ENCODE assay signal across 27 cellular contexts in genomic region chr6:71300561-71301168, GRCh38.
"Had no signal": no experiment of that assay in that cellular context is flagged by ENCODE, and none has a peak within 500 bp of the region (broad histone marks: within the 10 kb centered on the region; RNA-seq: fewer than 3 reads in every experiment).

No MANE protein-coding gene starts in this region.

- H3K4me3 ChIP-seq: adrenal gland, ascending aorta, body of pancreas had no signal

- H3K4me1 ChIP-seq: adrenal gland, ascending aorta, body of pancreas had no signal

- ATAC-seq: activated CD8-positive, alpha-beta T cell treated with anti-CD3 and anti-CD28 coated beads, Interleukin-2, amount 10 ng/mL, durations not matched to agents 7 days and 5 days; body of pancreas; Panc1; WTC11 had no signal

- H3K27me3 ChIP-seq: adrenal gland, ascending aorta, body of pancreas had no signal

- H3K27me3 Mint-ChIP-seq: activated naive CD8-positive, alpha-beta T cell treated with anti-CD3 and anti-CD28 coated beads, Interleukin-2, amount 10 ng/mL, durations not matched to agents 7 days and 5 days; central memory CD8-positive, alpha-beta T cell had no signal

- DNase-seq: activated CD4-positive, alpha-beta T cell treated with anti-CD3 and anti-CD28 coated beads for 48 hours; activated CD4-positive, alpha-beta T cell treated with anti-CD3 and anti-CD28 coated beads, Interleukin-2, amount 50 U/mL, for 4 hours; activated CD4-positive, CD25-positive, alpha-beta regulatory T cell treated with anti-CD3 and anti-CD28 coated beads, Interleukin-2, amount 50 U/mL, for 72 hours; activated CD8-positive, alpha-beta memory T cell treated with anti-CD3 and anti-CD28 coated beads, Interleukin-2, amount 50 U/mL, for 48 hours; activated CD8-positive, alpha-beta T cell treated with anti-CD3 and anti-CD28 coated beads, Interleukin-2, amount 10 ng/mL, durations not matched to agents 7 days and 5 days; activated naive CD4-positive, alpha-beta T cell treated with anti-CD3 and anti-CD28 coated beads, Interleukin-2, amount 50 U/mL, for 16 hours; activated naive CD8-positive, alpha-beta T cell treated with anti-CD3 and anti-CD28 coated beads, Interleukin-2, amount 10 ng/mL, durations not matched to agents 7 days and 5 days; activated T-cell treated with anti-CD3 and anti-CD28 coated beads, Interleukin-2, amount 50 U/mL, for 1 hour; adrenal gland; body of pancreas; IMR-90; Kasumi-1; KBM-7; NCI-H1092 treated with DMSO at 0.1 percent for 48 hours; NCI-H1417 treated with DMSO at 0.1 percent for 48 hours; NCI-H1694 treated with DMSO at 0.1 percent for 48 hours; NCI-H2029 treated with DMSO at 0.1 percent for 48 hours; NCI-H446; NCI-H524; RPMI8226; SHP77 treated with DMSO at 0.1 percent for 48 hours; T-helper 9 cell had no signal

- H3K9me3 ChIP-seq: adrenal gland, ascending aorta, body of pancreas had no signal

- H3K36me3 Mint-ChIP-seq: WTC11 had no signal

- H3K9me3 Mint-ChIP-seq: activated naive CD8-positive, alpha-beta T cell treated with anti-CD3 and anti-CD28 coated beads, Interleukin-2, amount 10 ng/mL, durations not matched to agents 7 days and 5 days; central memory CD8-positive, alpha-beta T cell; T-helper 1 cell treated with Interleukin-12 subunit alpha and Interleukin-12 subunit beta and Interleukin-4 antibody, amounts not matched to agents 30 μg/mL and 1 μg/mL, for 36 hours; WTC11 had no signal

- H3K27ac Mint-ChIP-seq: activated CD8-positive, alpha-beta T cell treated with anti-CD3 and anti-CD28 coated beads, Interleukin-2, amount 10 ng/mL, durations not matched to agents 7 days and 5 days; activated naive CD8-positive, alpha-beta T cell treated with anti-CD3 and anti-CD28 coated beads, Interleukin-2, amount 10 ng/mL, durations not matched to agents 7 days and 5 days; T-helper 1 cell treated with Interleukin-12 subunit alpha and Interleukin-12 subunit beta and Interleukin-4 antibody, amounts not matched to agents 30 μg/mL and 1 μg/mL, for 36 hours; WTC11 had no signal

- H3K4me3 Mint-ChIP-seq: activated CD8-positive, alpha-beta T cell treated with anti-CD3 and anti-CD28 coated beads, Interleukin-2, amount 10 ng/mL, durations not matched to agents 7 days and 5 days; activated naive CD8-positive, alpha-beta T cell treated with anti-CD3 and anti-CD28 coated beads, Interleukin-2, amount 10 ng/mL, durations not matched to agents 7 days and 5 days; central memory CD8-positive, alpha-beta T cell; T-helper 1 cell treated with Interleukin-12 subunit alpha and Interleukin-12 subunit beta and Interleukin-4 antibody, amounts not matched to agents 30 μg/mL and 1 μg/mL, for 36 hours; WTC11 had no signal

- H3K27ac ChIP-seq: adrenal gland, body of pancreas had no signal
